In the genomic region with DNA sequence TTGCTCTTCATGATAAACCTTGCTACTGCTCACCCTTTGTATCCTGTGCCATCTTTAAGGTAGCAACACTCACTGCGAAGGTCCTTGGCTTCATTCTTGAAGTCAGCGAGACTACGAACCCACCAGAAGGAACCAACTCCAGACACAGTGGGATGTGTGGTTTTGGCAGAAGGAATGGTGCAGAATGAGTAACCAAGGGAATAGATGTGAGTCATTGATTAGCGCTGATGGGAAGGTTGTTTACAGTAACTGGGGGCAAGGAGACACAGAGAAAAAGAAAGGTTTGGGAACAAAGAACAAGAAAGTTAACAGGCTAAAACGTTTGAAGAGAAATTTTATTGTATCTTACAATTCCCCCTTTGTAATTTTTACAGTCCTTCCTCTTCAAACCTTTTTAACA, we compare ENCODE assay signal across 30 cellular contexts.
DNase-seq lines count a peak whose midpoint lies in the region; ATAC-seq and TF ChIP-seq lines count a peak whose summit lies in the region.
"Had no signal": no experiment of that assay in that cellular context is flagged by ENCODE, and none has a peak within 500 bp of the region (broad histone marks: within the 10 kb centered on the region; RNA-seq: fewer than 3 reads in every experiment).

No MANE protein-coding gene starts in this region.

- BruUV-seq in A673 (replicated peaks; lab: Mats Ljungman, UMichigan) = no TSS peak

- no peak overlapping the region for H3K4me3 ChIP-seq in A673 (ENCODE audit: low read depth, low read length, poor library complexity, severe bottlenecking)
- H3K4me3 ChIP-seq: breast epithelium, Peyer's patch, right lobe of liver, SJCRH30, tibial artery had no signal

- H3K27ac ChIP-seq in RWPE1 = no peak overlapping the region
- no peak overlapping the region for H3K27ac ChIP-seq in foreskin keratinocyte
- no peak overlapping the region for H3K27ac ChIP-seq in A673 (ENCODE audit: low read depth, low read length, poor library complexity, severe bottlenecking)
- H3K27ac ChIP-seq: breast epithelium, neutrophil, Peyer's patch, right lobe of liver, SJCRH30, tibial artery, VCaP had no signal

- no peaks in the 10 kb centered on the region for H3K27me3 ChIP-seq in foreskin keratinocyte
- H3K27me3 ChIP-seq in A673 (replicated peaks; ENCODE audit: insufficient read depth, low read depth, low read length, poor library complexity) = no peaks in the 10 kb centered on the region
- H3K27me3 ChIP-seq: breast epithelium, neutrophil, Peyer's patch, right lobe of liver, SJCRH30, tibial artery had no signal

- H3K36me3 ChIP-seq in A673 (ENCODE audit: insufficient read depth, low read length, poor library complexity, severe bottlenecking) = no peaks in the 10 kb centered on the region
- H3K36me3 ChIP-seq: breast epithelium, neutrophil, Peyer's patch, right lobe of liver, SJCRH30, tibial artery had no signal

- intact Hi-C loops in A673 (cut with micrococcal nuclease; ENCODE audit: unreplicated experiment) = no loop called here

- CTCF ChIA-PET in RWPE1 (lab: Yijun Ruan, JAX) (no interaction called here), A673 (lab: Charles Lee) (no interaction called here)

- TF ChIP-seq CTCF in RWPE1 (conservative IDR thresholded peaks at IDR 0.05; ENCODE audit: low read depth) = no peak
- no peak for TF ChIP-seq CTCF in foreskin keratinocyte (conservative IDR thresholded peaks at IDR 0.05)
- no peak for TF ChIP-seq CTCF in A673 (conservative IDR thresholded peaks at IDR 0.05; ENCODE audit: low read depth, low read length)

- ATAC-seq in foreskin keratinocyte (peak; percentile 88), GM21619 (IDR thresholded peaks at IDR 0.05; ENCODE audit: unreplicated experiment) (no peak)
- ATAC-seq: activated CD4-positive, alpha-beta T cell treated with anti-CD3 and anti-CD28 coated beads for 36 hours; activated CD8-positive, alpha-beta T cell treated with anti-CD3 and anti-CD28 coated beads, Interleukin-2, amount 10 ng/mL, durations not matched to agents 7 days and 5 days; activated naive CD4-positive, alpha-beta T cell treated with anti-CD3 and anti-CD28 coated beads, Interleukin-2, amount 50 U/mL, for 72 hours; activated T-helper 17 cell treated with anti-CD3 and anti-CD28 coated beads, Interleukin-2, amount 50 U/mL, for 72 hours; HCT116; left ventricle myocardium superior; naive thymus-derived CD4-positive, alpha-beta T cell; right lobe of liver; stimulated activated naive CD8-positive, alpha-beta T cell treated with anti-CD3 and anti-CD28 coated beads, Interleukin-15, amount 100 ng/mL, for 72 hours had no signal

- H3K9me3 ChIP-seq in A673 (ENCODE audit: low read depth, low read length, poor library complexity, severe bottlenecking) = no peaks in the 10 kb centered on the region
- H3K9me3 ChIP-seq: breast epithelium, neutrophil, Peyer's patch, right lobe of liver, SJCRH30, tibial artery had no signal

- DNase-seq in ELR (ENCODE audit: low read depth) (peak; percentile 34), RWPE1 (ENCODE audit: low spot score) (peak; percentile 0), foreskin keratinocyte (peak; percentile 28 to 56), stromal cell of bone marrow (ENCODE audit: low read depth) (peak; percentile 12), RPMI8226 (no peak), A673 (ENCODE audit: low spot score) (no peak)
- DNase-seq: activated CD4-positive, alpha-beta T cell treated with anti-CD3 and anti-CD28 coated beads for 36 hours; activated CD8-positive, alpha-beta T cell treated with anti-CD3 and anti-CD28 coated beads, Interleukin-2, amount 10 ng/mL, durations not matched to agents 7 days and 5 days; amygdala; CD4-positive, alpha-beta T cell; effector CD4-positive, alpha-beta T cell; Kasumi-1; left ventricle myocardium superior; naive thymus-derived CD4-positive, alpha-beta T cell; NCI-H446; NCI-H774; Peyer's patch; right lobe of liver; SJCRH30; stimulated activated CD4-positive, alpha-beta T cell treated with anti-CD3 and anti-CD28 coated beads, Interleukin-2, amount 100 ng/mL, for 48 hours; stimulated activated naive CD8-positive, alpha-beta T cell treated with anti-CD3 and anti-CD28 coated beads, Interleukin-15, amount 100 ng/mL, for 72 hours; SW 1271; tibial artery had no signal

- H3K4me1 ChIP-seq in foreskin keratinocyte (peaks cover 4% of the 10 kb centered on the region), A673 (ENCODE audit: insufficient read depth, low read length, poor library complexity, severe bottlenecking) (no peaks in the 10 kb centered on the region)
- H3K4me1 ChIP-seq: breast epithelium, Peyer's patch, right lobe of liver, SJCRH30, tibial artery had no signal

- POLR2A ChIA-PET in RWPE1 (lab: Yijun Ruan, JAX; ENCODE audit: low non-redundant PET) = no interaction called here
- POLR2A ChIA-PET in A673 (lab: Charles Lee; ENCODE audit: low non-redundant PET) = no interaction called here

Comparison
In these comparisons a context has a peak if more than half of its experiments do, and no peak if none do; other contexts are left out.
1. DNase-seq: peak in ELR (single experiment), RWPE1 (single experiment), foreskin keratinocyte (2 of 2) and stromal cell of bone marrow (single experiment); none in RPMI8226 (single experiment) and A673 (single experiment).